2 cellular contexts compared by ENCODE assay signal in genomic region chr16:84563316-84563715, GRCh38.
TF ChIP-seq lines count a peak whose summit lies in the region.

No MANE protein-coding gene starts in this region.

TF ChIP-seq in HEK293, 187 proteins besides CTCF, POLR2A, EP300 and RAD21:
- TF ChIP-seq ZNF664 (tag by site-specific recombination; IDR thresholded peaks at IDR 0.05) (0 out of 2 replicates have a peak, but pooled peaks have one; percentile 46), ZBTB1 (tag by site-specific recombination; IDR thresholded peaks at IDR 0.05) (no peak)

TF ChIP-seq in GM12878, 131 proteins besides CTCF, POLR2A, EP300 and RAD21:
- TF ChIP-seq SIN3A (IDR thresholded peaks at IDR 0.05; ENCODE audit: low read depth, low read length), result no peak
- TF ChIP-seq DPF2 (IDR thresholded peaks at IDR 0.05), result peak; percentile 59; the same call in 1 of the 2 replicates
